21 cellular contexts compared by ENCODE assay signal in genomic region chr14:67377916-67378315, GRCh38. TPM values are rescaled to one million over a fixed set of nuclear protein-coding genes. Genes with fewer than 3 reads are reported as not detected.
DNase-seq lines count a peak whose midpoint lies in the region; ATAC-seq and TF ChIP-seq lines count a peak whose summit lies in the region.
"Had no signal": no experiment of that assay in that cellular context is flagged by ENCODE, and none has a peak within 500 bp of the region (broad histone marks: within the 10 kb centered on the region; RNA-seq: fewer than 3 reads in every experiment).

No MANE protein-coding gene starts in this region.

- H3K9me3 ChIP-seq in vagina: no peaks in the 10 kb centered on the region
- H3K9me3 ChIP-seq: A549 had no signal

- H3K4me3 Mint-ChIP-seq in activated T-cell treated with anti-CD3 and anti-CD28 coated beads, Interleukin-2, amount 50 U/mL, for 24 hours: no peak overlapping the region
- no peak overlapping the region for H3K4me3 Mint-ChIP-seq in activated T-cell treated with anti-CD3 and anti-CD28 coated beads, Interleukin-2, amount 50 U/mL, for 4 hours
- no peak overlapping the region for H3K4me3 Mint-ChIP-seq in stimulated activated effector memory CD8-positive, alpha-beta T cell treated with anti-CD3 and anti-CD28 coated beads, Interleukin-12 subunit alpha, Interleukin-12 subunit beta, amount 100 ng/mL, for 72 hours
- H3K4me3 Mint-ChIP-seq: CD4-positive, alpha-beta memory T cell had no signal

- DNase-seq in activated T-cell treated with anti-CD3 and anti-CD28 coated beads, Interleukin-2, amount 50 U/mL, for 24 hours: no peak
- no peak for DNase-seq in activated T-cell treated with anti-CD3 and anti-CD28 coated beads, Interleukin-2, amount 50 U/mL, for 4 hours
- DNase-seq in GM20000 (ENCODE audit: low spot score): peak; percentile 25
- DNase-seq in MV-4-11 (lab: John Stamatoyannopoulos, UW): peak; percentile 62
- DNase-seq in stimulated activated effector memory CD8-positive, alpha-beta T cell treated with anti-CD3 and anti-CD28 coated beads, Interleukin-12 subunit alpha, Interleukin-12 subunit beta, amount 100 ng/mL, for 72 hours (ENCODE audit: low spot score in 2 of 2): no peak
- DNase-seq in vagina (ENCODE audit: extremely low spot score in 2 of 2): no peak
- DNase-seq in Kasumi-1 (lab: John Stamatoyannopoulos, UW): no peak
- DNase-seq in sciatic nerve (ENCODE audit: low spot score): no peak
- DNase-seq: CD4-positive, alpha-beta memory T cell; DMS53; EL; GOT3; NCI-H1105 treated with DMSO at 0.1 percent for 48 hours; NCI-H1694; NCI-H2081 treated with DMSO at 0.1 percent for 48 hours; NCI-H510A treated with DMSO at 0.1 percent for 48 hours; NCI-H82; SHP77 had no signal

- no peak overlapping the region for H3K27ac ChIP-seq in vagina
- H3K27ac ChIP-seq: A549, SK-N-MC had no signal

- H3K36me3 ChIP-seq in vagina: peaks cover 2 to 87% of the 10 kb centered on the region in 2 donors

- TF ChIP-seq POLR2A in vagina (IDR thresholded peaks at IDR 0.05): no peak

- no peak overlapping the region for H3K4me3 ChIP-seq in vagina
- H3K4me3 ChIP-seq: A549, SK-N-MC had no signal

- H3K27me3 ChIP-seq in vagina: no peaks in the 10 kb centered on the region

- TF ChIP-seq CTCF in GM20000 (IDR thresholded peaks at IDR 0.05; ENCODE audit: extremely low read depth, missing control alignments) (no peak), vagina (IDR thresholded peaks at IDR 0.05) (no peak)

- H3K4me1 Mint-ChIP-seq in activated T-cell treated with anti-CD3 and anti-CD28 coated beads, Interleukin-2, amount 50 U/mL, for 24 hours (ENCODE audit: low read depth): peaks cover 35% of the 10 kb centered on the region
- peaks cover 17% of the 10 kb centered on the region for H3K4me1 Mint-ChIP-seq in activated T-cell treated with anti-CD3 and anti-CD28 coated beads, Interleukin-2, amount 50 U/mL, for 4 hours (ENCODE audit: low read depth)
- H3K4me1 Mint-ChIP-seq in stimulated activated effector memory CD8-positive, alpha-beta T cell treated with anti-CD3 and anti-CD28 coated beads, Interleukin-12 subunit alpha, Interleukin-12 subunit beta, amount 100 ng/mL, for 72 hours: peaks cover 19% of the 10 kb centered on the region

- H3K36me3 Mint-ChIP-seq in activated T-cell treated with anti-CD3 and anti-CD28 coated beads, Interleukin-2, amount 50 U/mL, for 24 hours (ENCODE audit: low read depth): peaks cover 95% of the 10 kb centered on the region
- H3K36me3 Mint-ChIP-seq in activated T-cell treated with anti-CD3 and anti-CD28 coated beads, Interleukin-2, amount 50 U/mL, for 4 hours (ENCODE audit: insufficient read depth): peaks cover 56% of the 10 kb centered on the region
- peaks cover 100% of the 10 kb centered on the region for H3K36me3 Mint-ChIP-seq in stimulated activated effector memory CD8-positive, alpha-beta T cell treated with anti-CD3 and anti-CD28 coated beads, Interleukin-12 subunit alpha, Interleukin-12 subunit beta, amount 100 ng/mL, for 72 hours

- ATAC-seq in activated T-cell treated with anti-CD3 and anti-CD28 coated beads, Interleukin-2, amount 50 U/mL, for 4 hours: no peak
- peak; percentile 41 for ATAC-seq in stimulated activated effector memory CD8-positive, alpha-beta T cell treated with anti-CD3 and anti-CD28 coated beads, Interleukin-12 subunit alpha, Interleukin-12 subunit beta, amount 100 ng/mL, for 72 hours
- no peak for ATAC-seq in sciatic nerve
- ATAC-seq: A549, HCT116 had no signal

- H3K27me3 Mint-ChIP-seq in activated T-cell treated with anti-CD3 and anti-CD28 coated beads, Interleukin-2, amount 50 U/mL, for 24 hours: no peaks in the 10 kb centered on the region
- H3K27me3 Mint-ChIP-seq in activated T-cell treated with anti-CD3 and anti-CD28 coated beads, Interleukin-2, amount 50 U/mL, for 4 hours (ENCODE audit: low read depth): no peaks in the 10 kb centered on the region
- H3K27me3 Mint-ChIP-seq: CD4-positive, alpha-beta memory T cell had no signal

- intact Hi-C loops in vagina (cut with DNase I): no loop called here
- intact Hi-C loops in sciatic nerve (cut with DNase I): no loop called here

- peak overlapping the region; percentile 74 for H3K27ac Mint-ChIP-seq in activated T-cell treated with anti-CD3 and anti-CD28 coated beads, Interleukin-2, amount 50 U/mL, for 24 hours
- peak overlapping the region; percentile 53 for H3K27ac Mint-ChIP-seq in stimulated activated effector memory CD8-positive, alpha-beta T cell treated with anti-CD3 and anti-CD28 coated beads, Interleukin-12 subunit alpha, Interleukin-12 subunit beta, amount 100 ng/mL, for 72 hours

- no peaks in the 10 kb centered on the region for H3K9me3 Mint-ChIP-seq in activated T-cell treated with anti-CD3 and anti-CD28 coated beads, Interleukin-2, amount 50 U/mL, for 24 hours
- H3K9me3 Mint-ChIP-seq in activated T-cell treated with anti-CD3 and anti-CD28 coated beads, Interleukin-2, amount 50 U/mL, for 4 hours: no peaks in the 10 kb centered on the region
- H3K9me3 Mint-ChIP-seq in stimulated activated effector memory CD8-positive, alpha-beta T cell treated with anti-CD3 and anti-CD28 coated beads, Interleukin-12 subunit alpha, Interleukin-12 subunit beta, amount 100 ng/mL, for 72 hours: no peaks in the 10 kb centered on the region
- H3K9me3 Mint-ChIP-seq: CD4-positive, alpha-beta memory T cell had no signal

- H3K4me1 ChIP-seq in vagina: no peaks in the 10 kb centered on the region
- H3K4me1 ChIP-seq: A549 had no signal

RNA-seq across cellular contexts. Expression of gene EIF2S1, which starts 17.8 kb away (rescaled TPM):
- total RNA-seq in activated T-cell treated with anti-CD3 and anti-CD28 coated beads, Interleukin-2, amount 50 U/mL, for 4 hours: 100 to 1,000 TPM; 377 to 401 (median 392) TPM
- 30.4 TPM for total RNA-seq in vagina
- 59.0 TPM for total RNA-seq in sciatic nerve

RNA-seq across cellular contexts. Expression of gene ATP6V1D, which starts 18.3 kb away (rescaled TPM):
- 10 to 100 TPM; 22.7 to 30.9 (median 24.8) TPM for total RNA-seq in activated T-cell treated with anti-CD3 and anti-CD28 coated beads, Interleukin-2, amount 50 U/mL, for 4 hours
- total RNA-seq in vagina: 23.8 TPM
- total RNA-seq in sciatic nerve: 46.0 TPM

RNA-seq across cellular contexts. Expression of gene PLEK2, which starts 34.0 kb away (rescaled TPM):
- 1 to 10 TPM; 1.8 to 2.5 (median 2.4) TPM for total RNA-seq in activated T-cell treated with anti-CD3 and anti-CD28 coated beads, Interleukin-2, amount 50 U/mL, for 4 hours
- 4.4 TPM for total RNA-seq in vagina
- 0.62 TPM for total RNA-seq in sciatic nerve

Comparison
In these comparisons a context has a peak if more than half of its experiments do, and no peak if none do; other contexts are left out.
1. DNase-seq: peak in GM20000 (single experiment) and MV-4-11 (single experiment); none in activated T-cell treated with anti-CD3 and anti-CD28 coated beads, Interleukin-2, amount 50 U/mL, for 24 hours (single experiment), activated T-cell treated with anti-CD3 and anti-CD28 coated beads, Interleukin-2, amount 50 U/mL, for 4 hours (single experiment), stimulated activated effector memory CD8-positive, alpha-beta T cell treated with anti-CD3 and anti-CD28 coated beads, Interleukin-12 subunit alpha, Interleukin-12 subunit beta, amount 100 ng/mL, for 72 hours (0 of 2), vagina (0 of 2), Kasumi-1 (0 of 2) and sciatic nerve (single experiment).